In the genomic region with DNA sequence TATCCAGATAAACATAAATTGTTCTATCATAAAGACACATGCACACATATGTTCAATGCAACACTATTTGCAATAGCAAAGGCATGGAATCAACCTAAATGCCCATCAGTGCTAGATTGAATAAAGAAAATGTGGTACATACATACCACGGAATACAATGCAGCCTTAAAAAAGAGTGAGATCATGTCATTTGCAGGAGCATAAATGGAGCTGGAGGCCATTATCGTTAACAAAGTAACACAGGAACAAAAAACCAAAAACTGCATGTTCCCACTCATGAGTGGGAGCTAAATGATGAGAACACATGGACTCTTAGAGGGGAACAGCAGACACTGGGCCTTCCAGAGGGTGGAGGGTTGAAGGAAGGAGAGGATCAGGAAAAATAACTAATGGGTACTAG, we compare ENCODE assay signal across 34 cellular contexts.
"Had no signal": no experiment of that assay in that cellular context is flagged by ENCODE, and none has a peak within 500 bp of the region (broad histone marks: within the 10 kb centered on the region; RNA-seq: fewer than 3 reads in every experiment).

No MANE protein-coding gene starts in this region.

- H3K4me3 ChIP-seq: MG63 had no signal

- DNase-seq: Karpas-422, Kasumi-1, MG63, MM.1S, MV-4-11, NCI-H1048, NCI-H1092, NCI-H1092 treated with DMSO at 0.1 percent for 48 hours, NCI-H1105, NCI-H1105 treated with DMSO at 0.1 percent for 48 hours, NCI-H1417, NCI-H1417 treated with DMSO at 0.1 percent for 48 hours, NCI-H1436, NCI-H1436 treated with DMSO at 0.1 percent for 48 hours, NCI-H146, NCI-H1694, NCI-H1694 treated with DMSO at 0.1 percent for 48 hours, NCI-H187, NCI-H187 treated with DMSO at 0.1 percent for 48 hours, NCI-H1930, NCI-H2029, NCI-H2029 treated with DMSO at 0.1 percent for 48 hours, NCI-H2081, NCI-H2081 treated with DMSO at 0.1 percent for 48 hours, NCI-H2107, NCI-H2171, NCI-H2171 treated with DMSO at 0.1 percent for 48 hours, NCI-H2227 treated with DMSO at 0.1 percent for 48 hours, NCI-H226, NCI-H345, NCI-H446, NCI-H446 treated with DMSO at 0.1 percent for 48 hours, NCI-H510A, NCI-H510A treated with DMSO at 0.1 percent for 48 hours had no signal

- H3K36me3 ChIP-seq: MG63 had no signal
